In the genomic region with DNA sequence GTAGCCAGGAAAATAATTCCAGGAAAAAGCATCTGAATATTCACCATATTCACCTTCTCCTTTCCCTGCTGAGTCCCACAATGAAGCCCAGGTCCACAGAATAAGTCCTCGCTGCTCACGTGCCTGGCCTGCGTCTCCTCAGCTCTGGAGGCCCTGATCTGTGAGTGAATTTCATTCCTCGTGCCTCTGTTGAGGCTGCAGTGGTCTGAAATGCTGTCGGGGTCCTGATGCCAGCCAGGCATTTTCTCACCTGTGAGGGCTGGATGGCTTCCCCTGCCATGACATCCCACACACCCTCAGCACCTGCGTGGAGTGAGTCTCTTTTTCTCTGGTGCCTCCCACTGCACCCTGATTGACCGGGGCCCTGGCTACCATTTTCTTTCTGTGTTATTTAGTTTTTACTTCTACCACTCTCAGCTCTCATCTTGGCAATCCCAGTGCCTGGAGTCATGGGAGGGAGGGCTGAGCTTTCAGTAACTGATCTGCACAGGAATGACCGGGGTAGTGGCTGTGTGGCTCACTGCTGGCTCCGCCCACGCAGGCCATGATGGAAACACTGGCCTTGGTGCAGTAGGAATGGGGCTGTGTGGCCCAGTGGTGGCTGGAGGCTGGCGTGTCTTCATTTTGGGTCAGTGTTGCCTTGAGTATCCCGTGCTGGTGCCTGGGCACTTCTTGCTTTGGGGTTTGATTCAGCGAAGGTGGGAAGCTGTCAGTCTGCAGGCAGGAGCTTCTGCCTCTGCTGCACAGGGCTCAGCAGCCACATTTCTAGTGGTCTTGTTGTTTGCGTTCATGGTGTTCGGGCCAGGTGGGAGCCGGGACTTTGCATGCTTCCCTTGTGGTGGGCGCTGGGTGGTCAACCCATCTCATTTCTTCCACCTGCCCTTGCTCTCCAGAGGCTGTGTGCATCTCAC, we compare ENCODE assay signal across 22 cellular contexts.
"Had no signal": no experiment of that assay in that cellular context is flagged by ENCODE, and none has a peak within 500 bp of the region (broad histone marks: within the 10 kb centered on the region; RNA-seq: fewer than 3 reads in every experiment).

No MANE protein-coding gene starts in this region.

- H3K9me3 ChIP-seq: left lung, pancreas, right lobe of liver, testis, tibial artery, upper lobe of right lung, uterus had no signal

- H3K4me1 ChIP-seq: left lung, pancreas, right lobe of liver, testis, tibial artery, upper lobe of right lung, uterus had no signal

- H3K27me3 ChIP-seq: pancreas, right lobe of liver, testis, upper lobe of right lung, uterus had no signal

- H3K9me3 Mint-ChIP-seq: naive thymus-derived CD8-positive, alpha-beta T cell had no signal

- H3K4me3 ChIP-seq: dorsolateral prefrontal cortex, left lung, pancreas, right lobe of liver, smooth muscle cell, testis, tibial artery, upper lobe of right lung, uterus had no signal

- H3K27ac ChIP-seq: dorsolateral prefrontal cortex, left lung, pancreas, right lobe of liver, testis, tibial artery, upper lobe of right lung, uterus had no signal

- H3K36me3 ChIP-seq: left lung, pancreas, right lobe of liver, tibial artery, upper lobe of right lung, uterus had no signal

- H3K27ac Mint-ChIP-seq: progenitor cell of endocrine pancreas had no signal

- H3K4me1 Mint-ChIP-seq: naive thymus-derived CD8-positive, alpha-beta T cell had no signal

- H3K4me3 Mint-ChIP-seq: naive thymus-derived CD8-positive, alpha-beta T cell had no signal

- H3K4me2 ChIP-seq: smooth muscle cell had no signal

- ATAC-seq: left lung; naive thymus-derived CD8-positive, alpha-beta T cell; pancreas; upper lobe of right lung had no signal

- H3K36me3 Mint-ChIP-seq: naive thymus-derived CD8-positive, alpha-beta T cell had no signal

- H3K27me3 Mint-ChIP-seq: progenitor cell of endocrine pancreas had no signal

- DNase-seq: effector CD4-positive, alpha-beta T cell; kidney; left lung; mammary epithelial cell; mesendoderm; naive thymus-derived CD8-positive, alpha-beta T cell; occipital lobe; pancreas; stimulated activated CD4-positive, alpha-beta T cell treated with anti-CD3 and anti-CD28 coated beads, Interleukin-12 subunit alpha, Interleukin-12 subunit beta, amount 100 ng/mL, for 4 hours; stimulated activated CD4-positive, alpha-beta T cell treated with anti-CD3 and anti-CD28 coated beads, Interleukin-1b, Interleukin-23, amount 100 ng/mL, for 48 hours; stimulated activated CD4-positive, alpha-beta T cell treated with anti-CD3 and anti-CD28 coated beads, Interleukin-4, amount 100 ng/mL, for 1 hour; stimulated activated CD8-positive, alpha-beta memory T cell treated with anti-CD3 and anti-CD28 coated beads, Interleukin-4, amount 100 ng/mL, for 48 hours; stimulated activated naive CD4-positive, alpha-beta T cell; substantia nigra; testis; uterus had no signal
